In genomic region chr2:170324640-170325046, GRCh38 we compare ENCODE assay signal across 8 cellular contexts.
DNase-seq lines count a peak whose midpoint lies in the region; ATAC-seq and TF ChIP-seq lines count a peak whose summit lies in the region.

No MANE protein-coding gene starts in this region.

- in situ Hi-C loops in astrocyte of the spinal cord (cut with HindIII; ENCODE audit: low sequenced_read_pairs) = no loop called here

- no peak overlapping the region for H3K4me3 Mint-ChIP-seq in stimulated activated naive B cell treated with anti-CD40 and anti-IgM and Interleukin-4, amounts not matched to agents 10 μg/mL and 1 μg/mL and 100 μg/mL, for 72 hours

- no peaks in the 10 kb centered on the region for H3F3A ChIP-seq in OCI-LY1 (ENCODE audit: insufficient read depth, low read length)

- H3K27me3 Mint-ChIP-seq in stimulated activated naive B cell treated with anti-CD40 and anti-IgM and Interleukin-4, amounts not matched to agents 10 μg/mL and 1 μg/mL and 100 μg/mL, for 72 hours = peaks cover 5 to 6% of the 10 kb centered on the region in 2 donors

- no peaks in the 10 kb centered on the region for H3K9me2 ChIP-seq in OCI-LY1 (ENCODE audit: low read depth, low read length)

- H3K9ac ChIP-seq in OCI-LY1 (ENCODE audit: low read length) = no peak overlapping the region; the same call in 1 of the 2 replicates

- peak overlapping the region; percentile 9 for H3K27ac Mint-ChIP-seq in stimulated activated naive B cell treated with anti-CD40 and anti-IgM and Interleukin-4, amounts not matched to agents 10 μg/mL and 1 μg/mL and 100 μg/mL, for 72 hours

- H3K4me1 ChIP-seq in OCI-LY1 (ENCODE audit: insufficient read depth, low read length, severe bottlenecking) = peaks cover 32% of the 10 kb centered on the region

- H3K27ac ChIP-seq in OCI-LY1 (ENCODE audit: low read depth, low read length, poor library complexity, severe bottlenecking) = peak overlapping the region; percentile 76

- peaks cover 0 to 4% of the 10 kb centered on the region in 2 donors for H3K9me3 Mint-ChIP-seq in stimulated activated naive B cell treated with anti-CD40 and anti-IgM and Interleukin-4, amounts not matched to agents 10 μg/mL and 1 μg/mL and 100 μg/mL, for 72 hours

- H3K4me3 ChIP-seq in Jurkat, Clone E6-1 (ENCODE audit: low read length) = no peak overlapping the region
- H3K4me3 ChIP-seq in OCI-LY1 (ENCODE audit: low read depth, low read length, poor library complexity, severe bottlenecking) = no peak overlapping the region
- H3K4me3 ChIP-seq in astrocyte of the spinal cord (ENCODE audit: low read depth, low read length) = no peak overlapping the region
- no peak overlapping the region for H3K4me3 ChIP-seq in kidney epithelial cell (ENCODE audit: low read depth, low read length)

- H3K27me3 ChIP-seq in OCI-LY1 (ENCODE audit: insufficient read depth, low read length) (no peaks in the 10 kb centered on the region), kidney epithelial cell (ENCODE audit: control insufficient read depth, insufficient read depth, low read length) (no peaks in the 10 kb centered on the region)

- H3K9me3 ChIP-seq in OCI-LY1 (ENCODE audit: low read length) = peaks cover 3% of the 10 kb centered on the region

- H3K79me2 ChIP-seq in OCI-LY1 (ENCODE audit: insufficient read depth, low read length) = no peaks in the 10 kb centered on the region

- ATAC-seq in stimulated activated naive B cell treated with anti-CD40 and anti-IgM and Interleukin-4, amounts not matched to agents 10 μg/mL and 1 μg/mL and 100 μg/mL, for 72 hours (replicated peaks) = peak; percentile 55 to 63
- ATAC-seq in HG03432 (IDR thresholded peaks at IDR 0.05; ENCODE audit: unreplicated experiment) = no peak

- no peak overlapping the region for H2AFZ ChIP-seq in OCI-LY1 (ENCODE audit: low read length)

- H4K20me1 ChIP-seq in OCI-LY1 (ENCODE audit: insufficient read depth, low read length) = no peaks in the 10 kb centered on the region

- TF ChIP-seq CTCF in OCI-LY1 (IDR thresholded peaks at IDR 0.05; ENCODE audit: low read length) (peak; percentile 91), astrocyte of the spinal cord (IDR thresholded peaks at IDR 0.05; ENCODE audit: low read depth, low read length) (peak; percentile 79), kidney epithelial cell (IDR thresholded peaks at IDR 0.05; ENCODE audit: insufficient read depth, low read length, poor library complexity, severe bottlenecking) (peak; percentile 84)

- no peaks in the 10 kb centered on the region for H3K4me1 Mint-ChIP-seq in stimulated activated naive B cell treated with anti-CD40 and anti-IgM and Interleukin-4, amounts not matched to agents 10 μg/mL and 1 μg/mL and 100 μg/mL, for 72 hours

- no peaks in the 10 kb centered on the region for H3K36me3 ChIP-seq in OCI-LY1 (ENCODE audit: insufficient read depth, low read length)
- H3K36me3 ChIP-seq in kidney epithelial cell (ENCODE audit: control insufficient read depth, insufficient read depth, low read length) = no peaks in the 10 kb centered on the region

- H3K36me3 Mint-ChIP-seq in stimulated activated naive B cell treated with anti-CD40 and anti-IgM and Interleukin-4, amounts not matched to agents 10 μg/mL and 1 μg/mL and 100 μg/mL, for 72 hours = peaks cover 0 to 3% of the 10 kb centered on the region in 2 donors

- DNase-seq in EH (ENCODE audit: low read depth) (peak; percentile 36), astrocyte of the spinal cord (ENCODE audit: low read depth, low spot score) (peak; percentile 50), kidney epithelial cell (ENCODE audit: low read depth) (no peak), cerebellar nuclear complex (lab: John Stamatoyannopoulos, UW) (no peak)
- DNase-seq in Jurkat, Clone E6-1 (ENCODE audit: low read depth, low spot score) = peak; percentile 47
- DNase-seq in stimulated activated naive B cell treated with anti-CD40 and anti-IgM and Interleukin-4, amounts not matched to agents 10 μg/mL and 1 μg/mL and 100 μg/mL, for 72 hours = peak; percentile 6

- no peak overlapping the region for H3K4me2 ChIP-seq in OCI-LY1 (ENCODE audit: low read length)

Comparison
In these comparisons a context has a peak if more than half of its experiments do, and no peak if none do; other contexts are left out.
1. DNase-seq: peak in EH (single experiment), Jurkat, Clone E6-1 (single experiment), astrocyte of the spinal cord (single experiment) and stimulated activated naive B cell treated with anti-CD40 and anti-IgM and Interleukin-4, amounts not matched to agents 10 μg/mL and 1 μg/mL and 100 μg/mL, for 72 hours (single experiment); none in kidney epithelial cell (single experiment) and cerebellar nuclear complex (0 of 2).
2. Peak in every context shown above with its lines, with median percentiles within 50 percentile points of each other: CTCF ChIP-seq.